In the genomic region with DNA sequence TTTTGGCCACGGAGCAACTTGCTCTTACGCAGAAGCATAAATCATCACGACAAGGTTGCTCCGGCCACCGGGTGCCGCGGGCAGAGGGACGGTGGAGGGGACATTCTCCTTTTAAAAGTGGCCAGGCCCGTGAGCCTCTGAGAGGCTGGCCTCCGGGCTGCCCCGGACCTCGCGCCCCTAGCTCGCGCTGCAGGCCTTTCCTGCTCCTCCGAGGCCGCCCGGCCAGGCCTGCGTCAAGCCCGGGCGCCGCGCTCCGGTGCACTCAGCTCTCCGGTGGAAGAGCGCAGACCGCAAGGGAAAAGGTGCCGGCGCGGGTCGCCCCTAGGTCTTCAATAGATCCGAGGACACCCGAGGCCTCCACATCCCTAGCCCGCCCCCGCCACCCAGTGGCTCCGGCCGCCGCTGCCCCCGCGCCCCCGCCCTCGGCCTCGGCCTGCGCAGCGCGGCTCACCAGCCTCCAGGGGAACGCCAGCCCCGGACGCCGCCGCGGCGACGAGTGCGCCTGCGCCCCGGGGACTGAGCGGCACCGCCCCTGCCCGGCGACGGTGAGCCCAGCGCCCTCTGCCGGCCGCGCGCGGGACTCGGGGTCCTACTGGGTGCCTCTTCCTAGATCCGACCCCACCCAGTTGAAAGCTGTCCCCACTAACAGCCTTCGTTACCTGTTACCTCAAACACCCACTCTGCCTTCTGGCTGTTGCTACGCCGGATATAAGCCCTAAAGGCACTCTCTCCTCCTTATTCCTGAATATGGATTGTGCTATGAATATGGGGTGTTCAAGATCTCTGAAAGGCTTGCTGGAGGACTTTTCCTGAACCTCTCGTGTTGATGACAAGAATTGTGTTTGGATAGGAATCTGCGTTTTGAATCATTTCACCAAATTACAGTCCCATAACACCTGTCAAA, we compare ENCODE assay signal across 8 cellular contexts. TPM values are rescaled to one million over a fixed set of nuclear protein-coding genes. Genes with fewer than 3 reads are reported as not detected.
DNase-seq lines count a peak whose midpoint lies in the region; TF ChIP-seq lines count a peak whose summit lies in the region.

Gene LYRM9 (minus strand): TSS at position 500 of the 904 bp plus-strand sequence. CDS start 10,671 bp downstream, outside the sequence.

- no peaks in the 10 kb centered on the region for H4K20me1 ChIP-seq in Loucy (ENCODE audit: insufficient read depth, low read length, poor library complexity, severe bottlenecking)

- DNase-seq in G401 (ENCODE audit: low spot score) (peak; percentile 85), H4 (ENCODE audit: low spot score) (peak; percentile 77), SHP77 (lab: John Stamatoyannopoulos, UW) (peak; percentile 77 to 87), foreskin melanocyte (peak; percentile 74), neuronal stem cell (ENCODE audit: low spot score) (peak; percentile 93)
- DNase-seq in activated naive CD4-positive, alpha-beta T cell (lab: John Stamatoyannopoulos, UW), result peak; percentile 82 to 94 (median 90)

- H3K79me1 ChIP-seq in neuronal stem cell (ENCODE audit: low read depth, low read length), result no peaks in the 10 kb centered on the region

- no peaks in the 10 kb centered on the region for H3K79me2 ChIP-seq in Loucy (ENCODE audit: insufficient read depth, low read length)

- H2BK12ac ChIP-seq in neuronal stem cell (ENCODE audit: low read length), result no peak within 1 kb of the TSS

- H2AFZ ChIP-seq in Loucy (ENCODE audit: low read length) (peak within 1 kb of the TSS; percentile 89), neuronal stem cell (ENCODE audit: low read length) (peak within 1 kb of the TSS; percentile 97)

- H3K9me2 ChIP-seq in Loucy (replicated peaks; ENCODE audit: low read depth, low read length), result no peaks in the 10 kb centered on the region

- peak within 1 kb of the TSS; percentile 38 for H3K23ac ChIP-seq in neuronal stem cell (ENCODE audit: low read depth, low read length, poor library complexity)

- no peak within 1 kb of the TSS for H3K4ac ChIP-seq in neuronal stem cell (ENCODE audit: low read length)

- WGBS in neuronal stem cell (ENCODE audit: extremely low coverage in 2 of 2, insufficient read length in 2 of 2, insufficient replicate concordance in 1 of 2), 2 donors, result no CpG with 5 or more reads among the region's 75 CpGs

- no peak within 1 kb of the TSS for H4K8ac ChIP-seq in neuronal stem cell (ENCODE audit: low read depth, low read length)

- no peaks in the 10 kb centered on the region for H3K27me3 ChIP-seq in Loucy (ENCODE audit: insufficient read depth, low read length, poor library complexity, severe bottlenecking)
- H3K27me3 ChIP-seq in neuronal stem cell (ENCODE audit: control insufficient read depth in 3 of 3, insufficient read depth in 3 of 3, low read depth in 1 of 3, low read length in 3 of 3), result peaks cover 0 to 22% (median 0%) of the 10 kb centered on the region in 3 experiments

- H3K4me1 ChIP-seq in Loucy (ENCODE audit: insufficient read depth, low read length, poor library complexity, severe bottlenecking) (peaks cover 14% of the 10 kb centered on the region), neuronal stem cell (ENCODE audit: control insufficient read depth in 2 of 2, insufficient read depth in 1 of 2, low read depth in 1 of 2, low read length in 2 of 2) (peaks cover 7 to 16% of the 10 kb centered on the region in 2 donors)

- no peak within 1 kb of the TSS for H4K91ac ChIP-seq in neuronal stem cell (ENCODE audit: low read depth, low read length, poor library complexity)

- in situ Hi-C loops in G401 (cut with HindIII; ENCODE audit: low sequenced_read_pairs), result loop anchor here (25.0 kb wide), 1 partner anchor 106 kb away; no protein-coding TSS in a partner anchor

- no peaks in the 10 kb centered on the region for H3F3A ChIP-seq in Loucy (ENCODE audit: low read depth)

- H3K27ac ChIP-seq in neuronal stem cell (replicated peaks; ENCODE audit: low read length), result peak within 1 kb of the TSS; percentile 72

- peak within 1 kb of the TSS; percentile 95 for H3K18ac ChIP-seq in neuronal stem cell (ENCODE audit: low read length)

- no peak within 1 kb of the TSS for H2BK120ac ChIP-seq in neuronal stem cell (ENCODE audit: low read depth, low read length)

- H3K14ac ChIP-seq in neuronal stem cell (ENCODE audit: low read length), result peak within 1 kb of the TSS; percentile 86

- H2BK15ac ChIP-seq in neuronal stem cell (ENCODE audit: low read length), result peak within 1 kb of the TSS; percentile 41

- H3K4me3 ChIP-seq in Loucy (ENCODE audit: low read length, poor library complexity, severe bottlenecking), result peak within 1 kb of the TSS; percentile 74
- peak within 1 kb of the TSS; percentile 65 to 78 for H3K4me3 ChIP-seq in neuronal stem cell (ENCODE audit: low read length in 2 of 2)

- no peak within 1 kb of the TSS for H2BK5ac ChIP-seq in neuronal stem cell (ENCODE audit: low read length)

- peak within 1 kb of the TSS; percentile 75 for H3K9ac ChIP-seq in Loucy (ENCODE audit: low read depth, low read length, poor library complexity, severe bottlenecking)
- peak within 1 kb of the TSS; percentile 85 for H3K9ac ChIP-seq in neuronal stem cell (ENCODE audit: low read depth, low read length, poor library complexity)

- H3K9me3 ChIP-seq in Loucy (ENCODE audit: insufficient read depth, low read depth, low read length), result no peaks in the 10 kb centered on the region
- H3K9me3 ChIP-seq in neuronal stem cell (replicated peaks in 1 of 2; ENCODE audit: control insufficient read depth in 2 of 2, insufficient read depth in 1 of 2, low read depth in 1 of 2, low read length in 2 of 2), result no peaks in the 10 kb centered on the region

- TF ChIP-seq CTCF in Loucy (conservative IDR thresholded peaks at IDR 0.05; ENCODE audit: low read length) (peak; percentile 80), subcutaneous adipose tissue (IDR thresholded peaks at IDR 0.05; ENCODE audit: low read depth) (no peak)

- no peaks in the 10 kb centered on the region for H3K36me3 ChIP-seq in Loucy (ENCODE audit: insufficient read depth, low read length)
- H3K36me3 ChIP-seq in neuronal stem cell (replicated peaks in 1 of 2; ENCODE audit: control insufficient read depth in 2 of 2, insufficient read depth in 2 of 2, low read length in 2 of 2), result no peaks in the 10 kb centered on the region

- peak within 1 kb of the TSS; percentile 82 for H3K4me2 ChIP-seq in Loucy (ENCODE audit: low read depth, low read length, poor library complexity, severe bottlenecking)
- peak within 1 kb of the TSS; percentile 61 for H3K4me2 ChIP-seq in neuronal stem cell (ENCODE audit: insufficient read depth, low read length, poor library complexity, severe bottlenecking)

- no peak within 1 kb of the TSS for H2AK5ac ChIP-seq in neuronal stem cell (ENCODE audit: low read depth, low read length)

RNA-seq across cellular contexts. Expression of gene LYRM9, which starts in this region (rescaled TPM):
- total RNA-seq in G401 (2014; rRNA removed; shearing (Covaris generic)), result 5.9 and 8.2 TPM in 2 replicates
- 3.3 and 3.9 TPM in 2 replicates for total RNA-seq in H4 (2014; rRNA removed; shearing (Covaris generic))
- 12.5 TPM for polyA plus RNA-seq in neuronal stem cell (2013, experiment 1 of 2)
- 11.8 TPM for polyA plus RNA-seq in neuronal stem cell (2013, experiment 2 of 2)
- total RNA-seq in subcutaneous adipose tissue, result 10 to 100 TPM; 14.0 to 33.5 (median 22.8) TPM

Comparison
In these comparisons a context has a peak if more than half of its experiments do, and no peak if none do; other contexts are left out.
1. Peak in every context shown above with its lines: DNase-seq, H3K4me3 ChIP-seq and H3K27ac ChIP-seq.